20 cellular contexts compared by ENCODE assay signal in genomic region chr16:71373073-71373472, GRCh38. TPM values are rescaled to one million over a fixed set of nuclear protein-coding genes. Genes with fewer than 3 reads are reported as not detected.
DNase-seq lines count a peak whose midpoint lies in the region; ATAC-seq, FAIRE-seq and TF ChIP-seq lines count a peak whose summit lies in the region.
"Had no signal": no experiment of that assay in that cellular context is flagged by ENCODE, and none has a peak within 500 bp of the region (broad histone marks: within the 10 kb centered on the region; RNA-seq: fewer than 3 reads in every experiment).

No MANE protein-coding gene starts in this region.

- no peak overlapping the region for H3K14ac ChIP-seq in H1 (ENCODE audit: insufficient read length)

- H2BK5ac ChIP-seq in H1 (ENCODE audit: low read depth, low read length) = 0 out of 2 replicates have a peak overlapping the region, but pooled peaks have one; percentile 44

- no peak overlapping the region for H2BK12ac ChIP-seq in H1 (ENCODE audit: low read depth, low read length)

- no peaks in the 10 kb centered on the region for H3K79me2 ChIP-seq in H1 (ENCODE audit: control insufficient read depth in 1 of 2, insufficient read depth in 2 of 2, low read length in 2 of 2)

- H3K23ac ChIP-seq in H1 (ENCODE audit: insufficient read length) = no peak overlapping the region

- no peak overlapping the region for H2BK20ac ChIP-seq in H1 (ENCODE audit: low read length)

- H3K9me3 ChIP-seq in H1 (ENCODE audit: insufficient read depth in 2 of 2, low read depth in 1 of 2, low read length in 1 of 2) = no peaks in the 10 kb centered on the region
- no peaks in the 10 kb centered on the region for H3K9me3 ChIP-seq in left lung
- H3K9me3 ChIP-seq: gastroesophageal sphincter, vagina had no signal

- no peak for TF ChIP-seq POLR2A in H1 (IDR thresholded peaks at IDR 0.05; ENCODE audit: control extremely low read depth in 1 of 2, low read depth in 2 of 2, low read length in 2 of 2)

- H3K27ac ChIP-seq in H1 (ENCODE audit: low read depth, low read length) (no peak overlapping the region), left lung (no peak overlapping the region)
- H3K27ac ChIP-seq: gastroesophageal sphincter, vagina had no signal

- no peak for TF ChIP-seq CTCF in H1 (IDR thresholded peaks at IDR 0.05; ENCODE audit: control extremely low read depth in 1 of 3, insufficient read depth in 1 of 3, low read depth in 1 of 3, low read length in 3 of 3)
- TF ChIP-seq CTCF in GM10266 (IDR thresholded peaks at IDR 0.05; ENCODE audit: control insufficient read depth, insufficient read depth, low read depth, missing control alignments) = no peak
- no peak for TF ChIP-seq CTCF in left lung (IDR thresholded peaks at IDR 0.05)

- no peaks in the 10 kb centered on the region for H3K36me3 Mint-ChIP-seq in stimulated activated effector memory CD8-positive, alpha-beta T cell treated with anti-CD3 and anti-CD28 coated beads, Interleukin-12 subunit alpha, Interleukin-12 subunit beta, amount 100 ng/mL, for 72 hours
- H3K36me3 Mint-ChIP-seq: CD14-positive monocyte had no signal

- no peak overlapping the region for H2AFZ ChIP-seq in H1 (ENCODE audit: low read length)

- WGBS in H1 (ENCODE audit: extremely low coverage in 1 of 2, insufficient coverage in 1 of 2, insufficient read length in 1 of 2, insufficient replicate concordance in 2 of 2, low coverage in 1 of 2, low lambda C conversion rate in 2 of 2, missing lambda C conversion rate in 1 of 2), 2 experiments = 83% methylated on average over 7 of the region's 8 CpGs; no CpG with 5 or more reads in 1 of the 2 experiments

- no peak overlapping the region for H3K4me3 Mint-ChIP-seq in stimulated activated effector memory CD8-positive, alpha-beta T cell treated with anti-CD3 and anti-CD28 coated beads, Interleukin-12 subunit alpha, Interleukin-12 subunit beta, amount 100 ng/mL, for 72 hours
- H3K4me3 Mint-ChIP-seq: activated CD4-positive, alpha-beta T cell treated with anti-CD3 and anti-CD28 coated beads, Interleukin-2, amount 10 ng/mL, durations not matched to agents 7 days and 5 days; CD14-positive monocyte had no signal

- no peak overlapping the region for H4K5ac ChIP-seq in H1 (ENCODE audit: insufficient read length, low read depth, low read length)

- no peak for TF ChIP-seq RAD21 in H1 (IDR thresholded peaks at IDR 0.05 in 1 of 2, conservative IDR thresholded peaks at IDR 0.05 in 1 of 2; ENCODE audit: low read depth in 2 of 2, low read length in 2 of 2)

- H2BK15ac ChIP-seq in H1 (ENCODE audit: low read length) = no peak overlapping the region

- H4K91ac ChIP-seq in H1 (replicated peaks; ENCODE audit: insufficient read length, low read length) = no peak overlapping the region

- no peaks in the 10 kb centered on the region for H3K4me1 ChIP-seq in H1 (replicated peaks in 1 of 4; ENCODE audit: control insufficient read depth in 3 of 4, insufficient read depth in 4 of 4, low read length in 3 of 4)
- H3K4me1 ChIP-seq in left lung = no peaks in the 10 kb centered on the region
- H3K4me1 ChIP-seq: gastroesophageal sphincter, vagina had no signal

- H3K27me3 ChIP-seq in H1 (replicated peaks in 1 of 4; ENCODE audit: control insufficient read depth in 3 of 4, extremely low read depth in 1 of 4, insufficient read depth in 3 of 4, low read length in 3 of 4) = no peaks in the 10 kb centered on the region
- peaks cover 0 to 31% of the 10 kb centered on the region in 2 donors for H3K27me3 ChIP-seq in left lung
- H3K27me3 ChIP-seq: vagina had no signal

- H3K27ac Mint-ChIP-seq in stimulated activated effector memory CD8-positive, alpha-beta T cell treated with anti-CD3 and anti-CD28 coated beads, Interleukin-12 subunit alpha, Interleukin-12 subunit beta, amount 100 ng/mL, for 72 hours = no peak overlapping the region
- H3K27ac Mint-ChIP-seq: activated CD4-positive, alpha-beta T cell treated with anti-CD3 and anti-CD28 coated beads, Interleukin-2, amount 10 ng/mL, durations not matched to agents 7 days and 5 days; CD14-positive monocyte had no signal

- no peak overlapping the region for H3K9ac ChIP-seq in H1 (replicated peaks in 1 of 4; ENCODE audit: extremely low read depth in 1 of 4, low read depth in 3 of 4, low read length in 3 of 4)

- intact Hi-C loops in left lung (cut with DNase I) = no loop called here

- H2BK120ac ChIP-seq in H1 (replicated peaks; ENCODE audit: low read depth, low read length) = no peak overlapping the region

- H3K18ac ChIP-seq in H1 (ENCODE audit: extremely low read depth, low read length) = no peak overlapping the region

- peaks cover 4% of the 10 kb centered on the region; the same call in 1 of the 2 replicates for H3K23me2 ChIP-seq in H1 (ENCODE audit: low read depth, low read length)

- H3K4me1 Mint-ChIP-seq in stimulated activated effector memory CD8-positive, alpha-beta T cell treated with anti-CD3 and anti-CD28 coated beads, Interleukin-12 subunit alpha, Interleukin-12 subunit beta, amount 100 ng/mL, for 72 hours = no peaks in the 10 kb centered on the region
- H3K4me1 Mint-ChIP-seq: CD14-positive monocyte had no signal

- no peaks in the 10 kb centered on the region for H3K79me1 ChIP-seq in H1 (ENCODE audit: low read depth, low read length)

- H4K20me1 ChIP-seq in H1 (replicated peaks in 1 of 2; ENCODE audit: control insufficient read depth in 1 of 2, insufficient read depth in 2 of 2, low read length in 2 of 2) = peaks cover 0 to 3% of the 10 kb centered on the region in 2 experiments

- no peak for ATAC-seq in stimulated activated effector memory CD8-positive, alpha-beta T cell treated with anti-CD3 and anti-CD28 coated beads, Interleukin-12 subunit alpha, Interleukin-12 subunit beta, amount 100 ng/mL, for 72 hours
- ATAC-seq in left lung = no peak
- ATAC-seq: gastroesophageal sphincter had no signal

- DNase-seq in NCI-H1436 (lab: John Stamatoyannopoulos, UW) = peak; percentile 7
- no peak for DNase-seq in NCI-H1436 treated with DMSO at 0.1 percent for 48 hours (lab: John Stamatoyannopoulos, UW)
- peak; percentile 39 for DNase-seq in HTR-8/SVneo (ENCODE audit: insufficient read length, low spot score)
- DNase-seq in H1 (ENCODE audit: low read depth in 1 of 2, low spot score in 2 of 2) = no peak
- DNase-seq in skeletal muscle cell (ENCODE audit: low read depth) = peak; percentile 42
- no peak for DNase-seq in stimulated activated effector memory CD8-positive, alpha-beta T cell treated with anti-CD3 and anti-CD28 coated beads, Interleukin-12 subunit alpha, Interleukin-12 subunit beta, amount 100 ng/mL, for 72 hours (ENCODE audit: low spot score in 2 of 2)
- no peak for DNase-seq in GM10266 (ENCODE audit: extremely low spot score)
- no peak for DNase-seq in left lung
- DNase-seq: activated CD4-positive, alpha-beta T cell treated with anti-CD3 and anti-CD28 coated beads, Interleukin-2, amount 10 ng/mL, durations not matched to agents 7 days and 5 days; dermis blood vessel endothelial cell; kidney glomerular epithelial cell; NCI-H1694; NCI-H446 treated with DMSO at 0.1 percent for 48 hours had no signal

- H2AK5ac ChIP-seq in H1 (ENCODE audit: low read depth, low read length) = no peak overlapping the region

- H4K8ac ChIP-seq in H1 (ENCODE audit: extremely low read depth, insufficient read depth, low read length) = no peak overlapping the region

- no peak overlapping the region for H3K4me3 ChIP-seq in H1 (ENCODE audit: extremely low read depth in 1 of 4, insufficient read depth in 2 of 4, low read depth in 3 of 4, low read length in 4 of 4)
- H3K4me3 ChIP-seq in skeletal muscle cell (ENCODE audit: low read depth, low read length) = no peak overlapping the region
- H3K4me3 ChIP-seq in left lung = no peak overlapping the region
- H3K4me3 ChIP-seq: gastroesophageal sphincter, vagina had no signal

- no peak overlapping the region for H3K56ac ChIP-seq in H1 (replicated peaks; ENCODE audit: insufficient read length, low read depth, low read length)

- no peak overlapping the region for H3K4me2 ChIP-seq in H1 (ENCODE audit: insufficient read depth in 1 of 2, low read depth in 2 of 2, low read length in 2 of 2)

- FAIRE-seq in HTR-8/SVneo (lab: Jason Lieb, UNC) (peak; percentile 36), H1 (lab: Jason Lieb, UNC) (no peak)
- FAIRE-seq: A204.1, endothelial cell of umbilical vein, GM18507, TTC549 had no signal

- CTCF ChIA-PET in H1 (lab: Charles Lee; ENCODE audit: partially characterized antibody) = interaction anchor here (0.6 to 5.1 kb wide), 6 partner anchors 8 to 868 kb away, joined by 3 to 34 read pairs (median 5); no protein-coding TSS in a partner anchor

- POLR2A ChIA-PET in H1 (lab: Charles Lee; ENCODE audit: partially characterized antibody) = interaction anchor here (0.9 to 2.1 kb wide), 2 partner anchors 10 to 13 kb away, joined by 3 to 7 read pairs; no protein-coding TSS in a partner anchor

- no peak for TF ChIP-seq EP300 in H1 (IDR thresholded peaks at IDR 0.05; ENCODE audit: borderline replicate concordance in 1 of 2, low read depth in 2 of 2, low read length in 2 of 2)

- H3K4ac ChIP-seq in H1 (replicated peaks; ENCODE audit: insufficient read length, low read depth, low read length) = no peak overlapping the region

- H3K9me3 Mint-ChIP-seq in stimulated activated effector memory CD8-positive, alpha-beta T cell treated with anti-CD3 and anti-CD28 coated beads, Interleukin-12 subunit alpha, Interleukin-12 subunit beta, amount 100 ng/mL, for 72 hours = no peaks in the 10 kb centered on the region
- H3K9me3 Mint-ChIP-seq: activated CD4-positive, alpha-beta T cell treated with anti-CD3 and anti-CD28 coated beads, Interleukin-2, amount 10 ng/mL, durations not matched to agents 7 days and 5 days had no signal

- H3K36me3 ChIP-seq in H1 (ENCODE audit: control insufficient read depth in 2 of 4, insufficient read depth in 4 of 4, low read length in 3 of 4) (no peaks in the 10 kb centered on the region), left lung (no peaks in the 10 kb centered on the region)
- H3K36me3 ChIP-seq: gastroesophageal sphincter, vagina had no signal

TF ChIP-seq in H1, 55 proteins besides CTCF, POLR2A, EP300 and RAD21:
- TF ChIP-seq BRCA1 (IDR thresholded peaks at IDR 0.05; ENCODE audit: low read depth, low read length) = no peak
- no peak for TF ChIP-seq JUND (IDR thresholded peaks at IDR 0.05; ENCODE audit: low read length)
- no peak for TF ChIP-seq ASH2L (IDR thresholded peaks at IDR 0.05; ENCODE audit: low read length)
- no peak for TF ChIP-seq KDM1A (IDR thresholded peaks at IDR 0.05; ENCODE audit: borderline replicate concordance, low read length)
- no peak for TF ChIP-seq CHD1 (IDR thresholded peaks at IDR 0.05; ENCODE audit: low read depth, low read length)
- TF ChIP-seq SP2 (IDR thresholded peaks at IDR 0.05; ENCODE audit: low read length) = no peak

RNA-seq across cellular contexts. Expression of gene CALB2, which starts 14.6 kb away (rescaled TPM):
- total RNA-seq in H1 (2021; fragmentation: NEBNext Ultra II Directional; extraction: Animal tissue kit (Norgen Biotek cat#: 25700)) = 1.9 and 2.7 TPM in 2 replicates
- 2.6 and 3.3 TPM in 2 replicates for polyA plus RNA-seq in H1 (2011; rRNA removed)
- polyA plus RNA-seq in H1 (2011; cell fraction: cytosol; rRNA removed) = 2.9 TPM
- polyA plus RNA-seq in H1 (2011; cell fraction: nucleus; rRNA removed) = 2.2 TPM
- polyA plus RNA-seq in H1 (2012, experiment 1 of 2) = 2.5 to 3.9 TPM (median 3.6 TPM) in 4 replicates
- polyA plus RNA-seq in H1 (2012, experiment 2 of 2) = 3.7 TPM
- polyA plus RNA-seq in H1 (2013, experiment 1 of 2) = 3.5 TPM
- polyA plus RNA-seq in H1 (2013, experiment 2 of 2) = 2.7 TPM
- polyA minus RNA-seq in H1 (2011; rRNA and poly(A)+ RNA removed) = 2.3 and 2.5 TPM in 2 replicates
- polyA minus RNA-seq in H1 (2011; cell fraction: cytosol; rRNA and poly(A)+ RNA removed) = not detected
- polyA minus RNA-seq in H1 (2011; cell fraction: nucleus; rRNA and poly(A)+ RNA removed) = 0.50 TPM
- under 1 TPM; 0.35 to 0.60 TPM for total RNA-seq in left lung
- total RNA-seq: activated CD4-positive, alpha-beta T cell treated with anti-CD3 and anti-CD28 coated beads, Interleukin-2, amount 10 ng/mL, durations not matched to agents 7 days and 5 days; dermis blood vessel endothelial cell; endothelial cell of umbilical vein had no signal
- polyA plus RNA-seq: CD14-positive monocyte, endothelial cell of umbilical vein had no signal

Comparison
In these comparisons a context has a peak if more than half of its experiments do, and no peak if none do; other contexts are left out.
1. DNase-seq: peak in NCI-H1436 (single experiment), HTR-8/SVneo (single experiment) and skeletal muscle cell (single experiment); none in NCI-H1436 treated with DMSO at 0.1 percent for 48 hours (single experiment), H1 (0 of 2), stimulated activated effector memory CD8-positive, alpha-beta T cell treated with anti-CD3 and anti-CD28 coated beads, Interleukin-12 subunit alpha, Interleukin-12 subunit beta, amount 100 ng/mL, for 72 hours (0 of 2), GM10266 (single experiment) and left lung (0 of 2).